In the genomic region with DNA sequence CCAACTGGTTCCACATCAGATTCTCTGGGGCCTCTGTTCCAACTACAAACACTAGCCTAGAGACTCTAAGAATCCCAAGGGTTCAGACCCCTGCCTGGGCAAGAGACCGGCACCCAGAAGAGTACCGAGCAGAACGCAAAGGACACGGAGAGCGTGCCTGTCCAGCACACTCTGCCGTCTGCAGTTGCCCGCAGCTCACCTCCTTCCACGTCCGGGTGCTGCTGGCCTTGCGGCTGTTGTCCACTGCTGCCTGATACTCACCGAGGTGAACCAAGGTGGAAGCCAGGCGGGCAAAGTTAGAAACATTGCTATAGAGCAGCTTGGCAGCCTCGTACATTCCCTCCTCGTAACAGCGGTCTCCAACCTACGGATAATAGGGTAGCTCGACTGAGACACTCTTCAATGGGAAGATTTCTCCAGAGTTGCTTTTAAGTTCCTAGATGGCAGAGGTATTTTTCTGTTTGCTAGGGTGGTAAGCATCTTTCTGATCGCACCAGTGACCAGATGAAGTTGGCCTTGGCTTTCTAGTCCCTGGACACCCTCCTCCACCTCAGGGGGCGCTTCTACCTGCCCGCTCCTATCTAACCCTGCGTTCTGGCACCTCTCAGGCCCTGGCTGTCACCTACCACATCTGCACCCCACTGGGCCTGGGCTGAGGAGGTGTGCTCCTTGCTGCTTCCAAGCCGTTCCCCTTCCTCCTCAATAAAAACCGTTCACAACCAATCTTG, we compare ENCODE assay signal across 1 cellular context.
TF ChIP-seq lines count a peak whose summit lies in the region.

No MANE protein-coding gene starts in this region.

TF ChIP-seq in K562, 482 proteins besides CTCF, POLR2A, EP300 and RAD21 (continued from another document and continues in another):
- no peak for TF ChIP-seq ETS1 (conservative IDR thresholded peaks at IDR 0.05; ENCODE audit: control insufficient read depth, low read depth, low read length)
- peak; percentile 35; the same call in 1 of the 2 replicates for TF ChIP-seq ZNF143 (CRISPR knock-in tag; IDR thresholded peaks at IDR 0.05)
- peak; percentile 62; the same call in 1 of the 2 replicates for TF ChIP-seq ZNF165 (CRISPR knock-in tag; IDR thresholded peaks at IDR 0.05; ENCODE audit: borderline replicate concordance)
- 0 out of 2 replicates have a peak, but pooled peaks have one; percentile 28 for TF ChIP-seq STAG1 (CRISPR knock-in tag; IDR thresholded peaks at IDR 0.05; ENCODE audit: borderline replicate concordance)
- no peak for TF ChIP-seq ZNF239 (CRISPR knock-in tag; IDR thresholded peaks at IDR 0.05)
- TF ChIP-seq ZNF785 (CRISPR knock-in tag; IDR thresholded peaks at IDR 0.05) = no peak
- no peak for TF ChIP-seq ZNF232 (CRISPR knock-in tag; IDR thresholded peaks at IDR 0.05)
- TF ChIP-seq PCBP2 (IDR thresholded peaks at IDR 0.05; ENCODE audit: low read depth, low read length, poor library complexity, severe bottlenecking) = no peak
- no peak for TF ChIP-seq ZNF224 (CRISPR knock-in tag; IDR thresholded peaks at IDR 0.05)
- TF ChIP-seq STAT5A (IDR thresholded peaks at IDR 0.05; ENCODE audit: borderline replicate concordance, low read length) = no peak
- TF ChIP-seq YY1 (IDR thresholded peaks at IDR 0.05; ENCODE audit: borderline replicate concordance in 1 of 3, control insufficient read depth in 1 of 3, extremely low read depth in 1 of 3, insufficient read depth in 3 of 3, insufficient read length in 1 of 3, insufficient replicate concordance in 2 of 3, low read depth in 1 of 3, low read length in 2 of 3) = no peak
- no peak for TF ChIP-seq FOS (IDR thresholded peaks at IDR 0.05; ENCODE audit: extremely low read depth, insufficient read length)
- no peak for TF ChIP-seq UBTF (IDR thresholded peaks at IDR 0.05; ENCODE audit: borderline replicate concordance in 1 of 2, low read depth in 2 of 2, low read length in 2 of 2)
- TF ChIP-seq ZKSCAN3 (CRISPR knock-in tag; IDR thresholded peaks at IDR 0.05) = no peak
- TF ChIP-seq ZNF274 (IDR thresholded peaks at IDR 0.05; ENCODE audit: borderline replicate concordance, low read depth, low read length) = no peak
- TF ChIP-seq ZNF449 (CRISPR knock-in tag; IDR thresholded peaks at IDR 0.05) = no peak
- no peak for TF ChIP-seq SAFB2 (IDR thresholded peaks at IDR 0.05; ENCODE audit: borderline replicate concordance, low read depth, low read length, severe bottlenecking)
- no peak for TF ChIP-seq ZNF324 (CRISPR knock-in tag; IDR thresholded peaks at IDR 0.05)
- no peak for TF ChIP-seq NFYB (IDR thresholded peaks at IDR 0.05; ENCODE audit: extremely low read depth, insufficient read length)
- TF ChIP-seq RBFOX2 (IDR thresholded peaks at IDR 0.05; ENCODE audit: low read depth, low read length) = 0 out of 2 replicates have a peak, but pooled peaks have one; percentile 24
- no peak; the same call in none of the 2 replicates for TF ChIP-seq HMGXB4 (CRISPR knock-in tag; IDR thresholded peaks at IDR 0.05)
- TF ChIP-seq MCM7 (IDR thresholded peaks at IDR 0.05) = no peak
- TF ChIP-seq MTA3 (IDR thresholded peaks at IDR 0.05; ENCODE audit: borderline replicate concordance) = no peak
- TF ChIP-seq ZNF77 (CRISPR knock-in tag; IDR thresholded peaks at IDR 0.05) = no peak
- TF ChIP-seq, protein P1, sequence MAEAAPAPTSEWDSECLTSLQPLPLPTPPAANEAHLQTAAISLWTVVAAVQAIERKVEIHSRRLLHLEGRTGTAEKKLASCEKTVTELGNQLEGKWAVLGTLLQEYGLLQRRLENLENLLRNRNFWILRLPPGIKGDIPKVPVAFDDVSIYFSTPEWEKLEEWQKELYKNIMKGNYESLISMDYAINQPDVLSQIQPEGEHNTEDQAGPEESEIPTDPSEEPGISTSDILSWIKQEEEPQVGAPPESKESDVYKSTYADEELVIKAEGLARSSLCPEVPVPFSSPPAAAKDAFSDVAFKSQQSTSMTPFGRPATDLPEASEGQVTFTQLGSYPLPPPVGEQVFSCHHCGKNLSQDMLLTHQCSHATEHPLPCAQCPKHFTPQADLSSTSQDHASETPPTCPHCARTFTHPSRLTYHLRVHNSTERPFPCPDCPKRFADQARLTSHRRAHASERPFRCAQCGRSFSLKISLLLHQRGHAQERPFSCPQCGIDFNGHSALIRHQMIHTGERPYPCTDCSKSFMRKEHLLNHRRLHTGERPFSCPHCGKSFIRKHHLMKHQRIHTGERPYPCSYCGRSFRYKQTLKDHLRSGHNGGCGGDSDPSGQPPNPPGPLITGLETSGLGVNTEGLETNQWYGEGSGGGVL (CRISPR knock-in tag; IDR thresholded peaks at IDR 0.05) = no peak
- no peak for TF ChIP-seq CHAMP1 (IDR thresholded peaks at IDR 0.05)
- TF ChIP-seq POLR2AphosphoS2 (IDR thresholded peaks at IDR 0.05; ENCODE audit: low read length) = no peak
- no peak for TF ChIP-seq GTF2E2 (tag; IDR thresholded peaks at IDR 0.05)
- TF ChIP-seq MAFK (IDR thresholded peaks at IDR 0.05; ENCODE audit: low read length) = no peak
- TF ChIP-seq, protein P2, sequence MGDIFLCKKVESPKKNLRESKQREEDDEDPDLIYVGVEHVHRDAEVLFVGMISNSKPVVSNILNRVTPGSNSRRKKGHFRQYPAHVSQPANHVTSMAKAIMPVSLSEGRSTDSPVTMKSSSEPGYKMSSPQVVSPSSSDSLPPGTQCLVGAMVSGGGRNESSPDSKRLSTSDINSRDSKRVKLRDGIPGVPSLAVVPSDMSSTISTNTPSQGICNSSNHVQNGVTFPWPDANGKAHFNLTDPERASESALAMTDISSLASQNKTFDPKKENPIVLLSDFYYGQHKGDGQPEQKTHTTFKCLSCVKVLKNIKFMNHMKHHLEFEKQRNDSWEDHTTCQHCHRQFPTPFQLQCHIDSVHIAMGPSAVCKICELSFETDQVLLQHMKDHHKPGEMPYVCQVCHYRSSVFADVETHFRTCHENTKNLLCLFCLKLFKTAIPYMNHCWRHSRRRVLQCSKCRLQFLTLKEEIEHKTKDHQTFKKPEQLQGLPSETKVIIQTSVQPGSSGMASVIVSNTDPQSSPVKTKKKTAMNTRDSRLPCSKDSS (IDR thresholded peaks at IDR 0.05; ENCODE audit: low read depth, partially characterized antibody) = no peak
- no peak for TF ChIP-seq HDAC1 (IDR thresholded peaks at IDR 0.05)
- TF ChIP-seq MAFF (IDR thresholded peaks at IDR 0.05; ENCODE audit: low read length) = no peak
- TF ChIP-seq ARHGAP35 (IDR thresholded peaks at IDR 0.05; ENCODE audit: partially characterized antibody) = no peak
- no peak for TF ChIP-seq ZNF217 (CRISPR knock-in tag; IDR thresholded peaks at IDR 0.05)
- TF ChIP-seq SIN3B (IDR thresholded peaks at IDR 0.05; ENCODE audit: low read depth) = no peak
- TF ChIP-seq ZBTB8A (IDR thresholded peaks at IDR 0.05; ENCODE audit: partially characterized antibody) = no peak
- TF ChIP-seq ZFP36 (IDR thresholded peaks at IDR 0.05; ENCODE audit: low read depth, low read length, partially characterized antibody) = no peak
- TF ChIP-seq STAT5B (CRISPR knock-in tag; IDR thresholded peaks at IDR 0.05) = no peak
- TF ChIP-seq THAP7 (CRISPR knock-in tag; IDR thresholded peaks at IDR 0.05) = no peak
- no peak for TF ChIP-seq SIN3A (IDR thresholded peaks at IDR 0.05; ENCODE audit: borderline replicate concordance in 2 of 2, control insufficient read depth in 1 of 2, low read depth in 2 of 2, low read length in 2 of 2)
- TF ChIP-seq BCL6 (CRISPR knock-in tag; IDR thresholded peaks at IDR 0.05) = no peak
- TF ChIP-seq SMAD1 (IDR thresholded peaks at IDR 0.05; ENCODE audit: low read depth, low read length, partially characterized antibody) = peak; percentile 9
- TF ChIP-seq TAF1 (IDR thresholded peaks at IDR 0.05; ENCODE audit: control insufficient read depth, extremely low read depth, insufficient read depth, low read length, severe bottlenecking) = no peak
- peak in 1 of 2 experiments; percentile 92; a peak in 2 of 4 replicates for TF ChIP-seq ZNF639 (CRISPR knock-in tag; conservative IDR thresholded peaks at IDR 0.05 in 1 of 2, IDR thresholded peaks at IDR 0.05 in 1 of 2)
- 0 out of 4 replicates have a peak, but pooled peaks of 1 of the 2 experiments have one; percentile 21 for TF ChIP-seq MAZ (CRISPR knock-in tag; conservative IDR thresholded peaks at IDR 0.05 in 1 of 2, IDR thresholded peaks at IDR 0.05 in 1 of 2)
- TF ChIP-seq, protein P3, sequence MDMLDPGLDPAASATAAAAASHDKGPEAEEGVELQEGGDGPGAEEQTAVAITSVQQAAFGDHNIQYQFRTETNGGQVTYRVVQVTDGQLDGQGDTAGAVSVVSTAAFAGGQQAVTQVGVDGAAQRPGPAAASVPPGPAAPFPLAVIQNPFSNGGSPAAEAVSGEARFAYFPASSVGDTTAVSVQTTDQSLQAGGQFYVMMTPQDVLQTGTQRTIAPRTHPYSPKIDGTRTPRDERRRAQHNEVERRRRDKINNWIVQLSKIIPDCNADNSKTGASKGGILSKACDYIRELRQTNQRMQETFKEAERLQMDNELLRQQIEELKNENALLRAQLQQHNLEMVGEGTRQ (CRISPR knock-in tag; IDR thresholded peaks at IDR 0.05) = 0 out of 2 replicates have a peak, but pooled peaks have one; percentile 1
